Comparison of ENCODE assay signal across 20 cellular contexts in the genomic region with DNA sequence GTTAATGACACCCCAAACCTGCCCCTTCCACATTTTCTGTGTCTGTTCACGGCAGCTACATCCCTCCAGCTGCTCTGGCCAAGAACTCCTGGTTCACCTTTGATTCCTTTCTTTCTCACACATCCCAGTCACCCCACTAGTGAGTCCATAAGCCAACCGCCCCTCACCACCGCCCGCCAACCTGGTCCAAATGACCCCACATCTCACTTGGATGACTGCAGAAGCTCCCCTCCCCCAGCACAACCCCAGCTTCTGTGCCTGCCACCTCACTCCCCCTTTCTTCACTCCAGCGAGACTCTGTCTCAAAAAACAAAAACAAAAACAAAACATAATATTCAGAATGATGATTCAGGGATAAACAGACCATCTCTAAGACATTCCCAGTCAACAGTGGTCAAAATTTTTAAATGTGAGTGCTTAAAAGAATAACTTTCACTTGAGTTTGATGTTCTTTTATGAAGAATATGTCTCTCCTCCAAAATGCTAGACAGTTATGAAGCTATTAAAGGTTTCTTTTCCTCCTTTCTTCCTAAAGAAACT. TPM values are rescaled to one million over a fixed set of nuclear protein-coding genes. Genes with fewer than 3 reads are reported as not detected.
DNase-seq lines count a peak whose midpoint lies in the region; ATAC-seq, FAIRE-seq and TF ChIP-seq lines count a peak whose summit lies in the region.
"Had no signal": no experiment of that assay in that cellular context is flagged by ENCODE, and none has a peak within 500 bp of the region (broad histone marks: within the 10 kb centered on the region; RNA-seq: fewer than 3 reads in every experiment).

No MANE protein-coding gene starts in this region.

- no peaks in the 10 kb centered on the region for H3K79me2 ChIP-seq in K562 (ENCODE audit: control insufficient read depth, insufficient read depth, low read length)
- no peaks in the 10 kb centered on the region for H3K79me2 ChIP-seq in osteoblast (ENCODE audit: insufficient read depth, low read length)

- peak overlapping the region; percentile 17 for H3K27ac Mint-ChIP-seq in type B pancreatic cell
- H3K27ac Mint-ChIP-seq: CD14-positive monocyte, H9 had no signal

- no peak for DNase-seq in K562 (ENCODE audit: extremely low read depth in 1 of 4, low spot score in 3 of 4)
- peak; percentile 56 for DNase-seq in kidney
- peak; percentile 14 for DNase-seq in osteoblast (ENCODE audit: insufficient read length, low spot score, missing footprints)
- DNase-seq in type B pancreatic cell (ENCODE audit: extremely low spot score, unreplicated experiment) = no peak
- DNase-seq in coronary artery (ENCODE audit: low spot score) = no peak
- no peak for DNase-seq in HuH-7.5 (ENCODE audit: low spot score)
- DNase-seq: AML-193; Calu3; CD4-positive, alpha-beta memory T cell; DMS79 treated with DMSO at 0.1 percent for 48 hours; GF-D8; H9; IMR-90; KBM-7 had no signal

- H3K4me3 ChIP-seq in K562 = no peak overlapping the region
- H3K4me3 ChIP-seq in kidney (ENCODE audit: low read length in 2 of 2) = peak overlapping the region; percentile 34 to 92
- no peak overlapping the region for H3K4me3 ChIP-seq in osteoblast (ENCODE audit: insufficient read depth, low read length)
- H3K4me3 ChIP-seq in gastroesophageal sphincter = no peak overlapping the region
- no peak overlapping the region for H3K4me3 ChIP-seq in coronary artery

- H3K9me1 ChIP-seq in K562 (ENCODE audit: control insufficient read depth, insufficient read depth, low read length) = no peaks in the 10 kb centered on the region

- WGBS in K562 (ENCODE audit: insufficient coverage, low coverage, missing lambda C conversion rate) = 10% methylated on average over 5 of the region's 5 CpGs
- 77 to 78% methylated on average over 1 to 4 of the region's 5 CpGs for WGBS in gastroesophageal sphincter (ENCODE audit: low coverage in 1 of 2), 2 donors

- BruUV-seq in K562 (replicated peaks; lab: Mats Ljungman, UMichigan) = no TSS peak

- ATAC-seq in K562 (no peak), HG02840 (IDR thresholded peaks at IDR 0.05; ENCODE audit: low FRiP score, unreplicated experiment) (no peak), gastroesophageal sphincter (no peak)

- CTCF ChIA-PET in K562 (lab: Yijun Ruan, JAX; ENCODE audit: low intra/inter-chr PET ratio) = no interaction called here

- H3K36me3 ChIP-seq in K562 (ENCODE audit: control insufficient read depth, insufficient read depth, low read length) = no peaks in the 10 kb centered on the region
- peaks cover 0 to 4% of the 10 kb centered on the region in 2 donors for H3K36me3 ChIP-seq in kidney (ENCODE audit: control insufficient read depth in 1 of 2, insufficient read depth in 2 of 2, low read length in 2 of 2)
- H3K36me3 ChIP-seq in osteoblast (ENCODE audit: insufficient read depth, low read length) = no peaks in the 10 kb centered on the region
- H3K36me3 ChIP-seq in gastroesophageal sphincter = no peaks in the 10 kb centered on the region

- no peaks in the 10 kb centered on the region for H3K36me3 Mint-ChIP-seq in type B pancreatic cell

- H3K27me3 ChIP-seq in K562 (ENCODE audit: control insufficient read depth in 2 of 2, insufficient read depth in 2 of 2, low read length in 2 of 2) (peaks cover 50 to 66% of the 10 kb centered on the region in 2 experiments), osteoblast (ENCODE audit: insufficient read depth, low read length) (peaks cover 49% of the 10 kb centered on the region), gastroesophageal sphincter (peaks cover 7% of the 10 kb centered on the region)

- POLR2A ChIA-PET in K562 (lab: Yijun Ruan, JAX) = interaction anchor here (0.6 to 0.9 kb wide), 4 partner anchors 20 to 133 kb away, joined by 3 read pairs; a partner anchor contains a TSS

- no peak for TF ChIP-seq RAD21 in K562 (CRISPR knock-in tag; conservative IDR thresholded peaks at IDR 0.05 in 1 of 2, IDR thresholded peaks at IDR 0.05 in 1 of 2)

- FAIRE-seq in K562 (lab: Jason Lieb, UNC) (no peak), kidney (lab: Jason Lieb, UNC) (no peak)
- FAIRE-seq: A204.1, GM19239, H1 had no signal

- H3K4me1 ChIP-seq in K562 (replicated peaks in 1 of 2; ENCODE audit: control insufficient read depth in 2 of 2, insufficient read depth in 2 of 2, low read length in 2 of 2) (peaks cover 2 to 27% of the 10 kb centered on the region in 2 experiments; a peak in 3 of 5 replicates), kidney (ENCODE audit: control insufficient read depth in 1 of 2, insufficient read depth in 1 of 2, low read depth in 1 of 2, low read length in 2 of 2) (peaks cover 19 to 32% of the 10 kb centered on the region in 2 donors), osteoblast (ENCODE audit: insufficient read depth, low read length) (peaks cover 7% of the 10 kb centered on the region), gastroesophageal sphincter (peaks cover 0 to 59% (median 11%) of the 10 kb centered on the region in 3 donors)

- H2AFZ ChIP-seq in K562 (ENCODE audit: low read depth, low read length) (no peak overlapping the region), osteoblast (ENCODE audit: low read length) (no peak overlapping the region)

- H3K9ac ChIP-seq in K562 (ENCODE audit: insufficient read depth in 1 of 2, low read depth in 2 of 2, low read length in 2 of 2) (no peak overlapping the region), kidney (ENCODE audit: low read length in 2 of 2) (peak overlapping the region in 1 of 2 donors; percentile 77)

- H3K27me3 Mint-ChIP-seq in type B pancreatic cell = peaks cover 78% of the 10 kb centered on the region

- H3K27ac ChIP-seq in K562 (ENCODE audit: extremely low read depth, low read depth, low read length) (no peak overlapping the region), kidney (ENCODE audit: low read depth in 2 of 2, low read length in 2 of 2) (peak overlapping the region; percentile 60 to 65), osteoblast (ENCODE audit: low read depth, low read length) (no peak overlapping the region), gastroesophageal sphincter (no peak overlapping the region), coronary artery (no peak overlapping the region)

- H3K4me3 Mint-ChIP-seq in type B pancreatic cell = no peak overlapping the region
- H3K4me3 Mint-ChIP-seq: CD4-positive, alpha-beta memory T cell; H9 had no signal

- H3K9me3 ChIP-seq in K562 (replicated peaks; ENCODE audit: control insufficient read depth, insufficient read depth, low read depth, low read length) = no peaks in the 10 kb centered on the region
- H3K9me3 ChIP-seq in kidney (ENCODE audit: control insufficient read depth in 1 of 2, low read length in 2 of 2) = no peaks in the 10 kb centered on the region
- no peaks in the 10 kb centered on the region for H3K9me3 ChIP-seq in osteoblast (ENCODE audit: low read depth, low read length)
- H3K9me3 ChIP-seq in gastroesophageal sphincter = no peaks in the 10 kb centered on the region

- TF ChIP-seq POLR2A in K562 (conservative IDR thresholded peaks at IDR 0.05) = no peak
- TF ChIP-seq POLR2A in gastroesophageal sphincter (IDR thresholded peaks at IDR 0.05) = no peak

- no peaks in the 10 kb centered on the region for H3K9me3 Mint-ChIP-seq in type B pancreatic cell
- H3K9me3 Mint-ChIP-seq: H9 had no signal

- in situ Hi-C loops in K562 (cut with MboI) = no loop called here

- intact Hi-C loops in K562 (cut with micrococcal nuclease) (no loop called here), kidney (cut with DNase I) (loop anchor here (10.0 kb wide), 1 partner anchor 358 kb away; no protein-coding TSS in a partner anchor)

- H4K20me1 ChIP-seq in K562 (replicated peaks; ENCODE audit: control insufficient read depth, insufficient read depth, low read length) (0 out of 2 replicates have a peak, but pooled peaks cover 7% of the 10 kb centered on the region), osteoblast (ENCODE audit: insufficient read depth, low read length) (peaks cover 2% of the 10 kb centered on the region)

- TF ChIP-seq EP300 in K562 (IDR thresholded peaks at IDR 0.05; ENCODE audit: low read length) (no peak), gastroesophageal sphincter (IDR thresholded peaks at IDR 0.05) (no peak)

- TF ChIP-seq CTCF in K562 (IDR thresholded peaks at IDR 0.05 in 2 of 3, conservative IDR thresholded peaks at IDR 0.05 in 1 of 3; ENCODE audit: insufficient read depth in 2 of 3, low read depth in 1 of 3, low read length in 3 of 3) = no peak
- no peak for TF ChIP-seq CTCF in kidney (IDR thresholded peaks at IDR 0.05; ENCODE audit: borderline replicate concordance, extremely low read depth, insufficient read depth)
- no peak for TF ChIP-seq CTCF in osteoblast (IDR thresholded peaks at IDR 0.05; ENCODE audit: extremely low read depth, low read depth, low read length)
- TF ChIP-seq CTCF in type B pancreatic cell (conservative IDR thresholded peaks at IDR 0.05) = no peak
- no peak for TF ChIP-seq CTCF in gastroesophageal sphincter (IDR thresholded peaks at IDR 0.05)
- no peak for TF ChIP-seq CTCF in coronary artery (IDR thresholded peaks at IDR 0.05)

- H3K4me2 ChIP-seq in K562 (ENCODE audit: insufficient read depth, low read length) (no peak overlapping the region), osteoblast (ENCODE audit: insufficient read depth, low read length) (no peak overlapping the region)

- peaks cover 18% of the 10 kb centered on the region for H3K4me1 Mint-ChIP-seq in type B pancreatic cell (ENCODE audit: unreplicated experiment)

RNA-seq across cellular contexts. Expression of a gene that starts 3.2 kb away (rescaled TPM):
- total RNA-seq in K562 (2011; cell fraction: chromatin; rRNA removed; ENCODE audit: low replicate concordance) = not detected in 2 replicates
- not detected in 2 replicates for total RNA-seq in K562 (2011; cell fraction: nucleolus; rRNA removed)
- not detected in 2 replicates for total RNA-seq in K562 (2011; cell fraction: nucleoplasm; rRNA removed)
- total RNA-seq in K562 (2014; rRNA removed) (not detected in 2 replicates), K562 (2014; rRNA removed; fragmentation: Illumina TruSeq; extraction: Trizol) (not detected in 2 replicates), K562 (2015; rRNA removed; fragmentation: Illumina TruSeq; extraction: Trizol) (not detected in 2 replicates), K562 (2021) (0.11 TPM in 1 of 2 replicates, not detected in the other), kidney (245 TPM), osteoblast (0.36 and 1.5 TPM in 2 replicates), type B pancreatic cell (ENCODE audit: low replicate concordance) (0.79 and 0.94 TPM in 2 replicates), gastroesophageal sphincter (10 to 100 TPM in 3 of 4 donors, 1 to 10 TPM in 1; 8.6 to 50.7 (median 32.6) TPM)
- polyA plus RNA-seq in K562 (2011; rRNA removed) (not detected in 2 replicates), K562 (2014; fragmentation: Illumina TruSeq; extraction: Trizol) (not detected in 2 replicates), K562 (2014; fragmentation: Nextera tagmentation; extraction: Ambion mirVana) (not detected), K562 (2014; rRNA removed) (0.13 TPM in 1 of 2 replicates, not detected in the other), kidney (ENCODE audit: insufficient read depth, low read depth, low replicate concordance) (276 TPM)
- polyA plus RNA-seq in K562 (2011; cell fraction: cytosol; rRNA removed) = not detected in 2 replicates
- polyA plus RNA-seq in K562 (2011; cell fraction: nucleus; rRNA removed) = not detected in 2 replicates
- not detected in 2 replicates for polyA plus RNA-seq in K562 (2012)
- not detected in 2 replicates for polyA minus RNA-seq in K562 (2011; rRNA and poly(A)+ RNA removed)
- not detected in 2 replicates for polyA minus RNA-seq in K562 (2011; cell fraction: cytosol; rRNA and poly(A)+ RNA removed)
- not detected in 2 replicates for polyA minus RNA-seq in K562 (2011; cell fraction: nucleus; rRNA and poly(A)+ RNA removed)
- total RNA-seq: CD4-positive, alpha-beta memory T cell had no signal
- polyA plus RNA-seq: CD14-positive monocyte; CD4-positive, alpha-beta memory T cell had no signal

RNA-seq across cellular contexts. Expression of a gene that starts 33.7 kb away (rescaled TPM):
- total RNA-seq in K562 (2011; cell fraction: chromatin; rRNA removed; ENCODE audit: low replicate concordance) = 14.2 and 14.4 TPM in 2 replicates
- total RNA-seq in K562 (2011; cell fraction: nucleolus; rRNA removed) = 11.3 and 12.0 TPM in 2 replicates
- total RNA-seq in K562 (2011; cell fraction: nucleoplasm; rRNA removed) = 14.4 and 15.9 TPM in 2 replicates
- total RNA-seq in K562 (2014; rRNA removed) (5.6 and 8.7 TPM in 2 replicates), K562 (2014; rRNA removed; fragmentation: Illumina TruSeq; extraction: Trizol) (6.1 and 6.5 TPM in 2 replicates), K562 (2015; rRNA removed; fragmentation: Illumina TruSeq; extraction: Trizol) (6.7 and 7.1 TPM in 2 replicates), K562 (2021) (13.1 and 13.4 TPM in 2 replicates), kidney (34.0 TPM), osteoblast (6.8 and 8.3 TPM in 2 replicates), type B pancreatic cell (ENCODE audit: low replicate concordance) (11.8 and 13.1 TPM in 2 replicates), gastroesophageal sphincter (10 to 100 TPM; 20.1 to 57.2 (median 33.6) TPM)
- polyA plus RNA-seq in K562 (2011; rRNA removed) (11.4 and 19.6 TPM in 2 replicates), K562 (2014; fragmentation: Illumina TruSeq; extraction: Trizol) (10.7 and 10.8 TPM in 2 replicates), K562 (2014; fragmentation: Nextera tagmentation; extraction: Ambion mirVana) (1 to 10 TPM; 2.1 to 3.0 TPM), K562 (2014; rRNA removed) (6.2 and 6.5 TPM in 2 replicates), kidney (ENCODE audit: insufficient read depth, low read depth, low replicate concordance) (9.4 TPM)
- 7.0 and 9.5 TPM in 2 replicates for polyA plus RNA-seq in K562 (2011; cell fraction: cytosol; rRNA removed)
- polyA plus RNA-seq in K562 (2011; cell fraction: nucleus; rRNA removed) = 12.5 and 13.4 TPM in 2 replicates
- 5.1 and 7.4 TPM in 2 replicates for polyA plus RNA-seq in K562 (2012)
- 11.9 and 14.6 TPM in 2 replicates for polyA minus RNA-seq in K562 (2011; rRNA and poly(A)+ RNA removed)
- polyA minus RNA-seq in K562 (2011; cell fraction: cytosol; rRNA and poly(A)+ RNA removed) = 7.5 and 8.1 TPM in 2 replicates
- polyA minus RNA-seq in K562 (2011; cell fraction: nucleus; rRNA and poly(A)+ RNA removed) = 4.7 and 8.6 TPM in 2 replicates

RNA-seq across cellular contexts. Expression of a gene that starts 45.5 kb away (rescaled TPM):
- total RNA-seq in K562 (2011; cell fraction: chromatin; rRNA removed; ENCODE audit: low replicate concordance) = 177 and 207 TPM in 2 replicates
- 94.9 and 117 TPM in 2 replicates for total RNA-seq in K562 (2011; cell fraction: nucleolus; rRNA removed)
- 132 and 215 TPM in 2 replicates for total RNA-seq in K562 (2011; cell fraction: nucleoplasm; rRNA removed)
- total RNA-seq in K562 (2014; rRNA removed) (241 and 276 TPM in 2 replicates), K562 (2014; rRNA removed; fragmentation: Illumina TruSeq; extraction: Trizol) (128 and 148 TPM in 2 replicates), K562 (2015; rRNA removed; fragmentation: Illumina TruSeq; extraction: Trizol) (109 and 112 TPM in 2 replicates), K562 (2021) (244 and 253 TPM in 2 replicates), kidney (5.5 TPM), osteoblast (4.3 and 7.4 TPM in 2 replicates), type B pancreatic cell (ENCODE audit: low replicate concordance) (50.7 and 109 TPM in 2 replicates), gastroesophageal sphincter (1 to 10 TPM in 3 of 4 donors, under 1 TPM in 1; 0.40 to 3.2 (median 2.0) TPM)
- polyA plus RNA-seq in K562 (2011; rRNA removed) (76.7 and 81.3 TPM in 2 replicates), K562 (2014; fragmentation: Illumina TruSeq; extraction: Trizol) (155 and 157 TPM in 2 replicates), K562 (2014; fragmentation: Nextera tagmentation; extraction: Ambion mirVana) (10 to 100 TPM; 50.1 to 50.7 TPM), K562 (2014; rRNA removed) (161 and 210 TPM in 2 replicates), kidney (ENCODE audit: insufficient read depth, low read depth, low replicate concordance) (3.6 TPM)
- polyA plus RNA-seq in K562 (2011; cell fraction: cytosol; rRNA removed) = 37.8 and 162 TPM in 2 replicates
- 55.5 and 78.0 TPM in 2 replicates for polyA plus RNA-seq in K562 (2011; cell fraction: nucleus; rRNA removed)
- 138 and 149 TPM in 2 replicates for polyA plus RNA-seq in K562 (2012)
- 142 and 163 TPM in 2 replicates for polyA minus RNA-seq in K562 (2011; rRNA and poly(A)+ RNA removed)
- polyA minus RNA-seq in K562 (2011; cell fraction: cytosol; rRNA and poly(A)+ RNA removed) = 82.7 and 91.7 TPM in 2 replicates
- polyA minus RNA-seq in K562 (2011; cell fraction: nucleus; rRNA and poly(A)+ RNA removed) = 107 and 116 TPM in 2 replicates
- polyA plus RNA-seq: CD14-positive monocyte had no signal

Comparison
In these comparisons a context has a peak if more than half of its experiments do, and no peak if none do; other contexts are left out.
1. DNase-seq: peak in kidney (single experiment) and osteoblast (single experiment); none in K562 (0 of 4), type B pancreatic cell (single experiment), coronary artery (single experiment) and HuH-7.5 (single experiment).
2. H3K27ac ChIP-seq: peak in kidney (2 of 2); none in K562 (single experiment), osteoblast (single experiment), gastroesophageal sphincter (0 of 4) and coronary artery (0 of 2).
3. H3K4me3 ChIP-seq: peak in kidney (2 of 2); none in K562 (single experiment), osteoblast (single experiment), gastroesophageal sphincter (0 of 2) and coronary artery (single experiment).